1 cellular context compared by ENCODE assay signal in the genomic region with DNA sequence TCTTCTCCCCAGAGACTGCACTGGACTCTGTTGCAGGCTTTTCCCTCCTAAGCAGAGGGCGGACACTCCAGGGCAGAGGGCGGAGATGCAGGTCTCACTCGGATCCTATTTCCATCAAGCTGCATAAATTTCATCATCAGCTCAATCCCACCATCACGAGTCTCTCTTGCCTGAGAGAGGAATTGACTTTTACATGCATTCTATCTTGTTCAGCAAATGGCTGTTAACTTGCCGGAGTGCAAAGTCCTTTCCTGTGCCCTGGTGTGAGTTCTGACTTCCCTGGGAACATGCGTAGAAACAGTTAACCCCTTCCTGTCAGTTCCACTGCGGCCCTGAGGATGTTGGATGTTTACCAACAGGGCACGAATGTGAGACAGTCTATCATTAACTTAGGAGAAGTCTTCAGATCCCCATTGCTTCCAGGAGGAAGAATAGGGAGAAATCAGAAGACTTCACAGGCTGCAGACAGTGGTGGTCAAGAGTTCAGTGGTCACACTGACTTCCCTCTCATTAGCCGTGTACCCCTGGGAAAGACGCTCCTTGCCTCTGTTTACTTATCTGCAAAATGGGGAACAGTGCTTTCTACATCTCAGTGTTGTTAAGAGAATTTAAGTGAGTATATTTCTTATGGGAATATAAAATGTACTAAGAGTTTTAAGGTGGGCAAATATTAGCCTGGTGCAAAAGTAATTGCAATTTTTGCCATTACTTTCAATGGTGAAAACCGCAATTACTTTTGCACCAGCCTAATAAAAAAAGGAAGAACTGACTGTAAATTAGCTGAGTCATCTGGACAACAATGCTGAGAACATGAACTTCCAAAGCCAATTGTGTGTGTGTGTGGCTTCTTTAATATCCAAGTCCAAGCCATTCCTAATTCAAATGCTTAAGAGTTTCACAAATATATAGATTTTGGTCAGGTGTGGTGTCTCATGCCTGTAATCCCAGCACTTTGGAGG.
TF ChIP-seq lines count a peak whose summit lies in the region.

No MANE protein-coding gene starts in this region.

TF ChIP-seq in K562, 482 proteins besides CTCF, POLR2A, EP300 and RAD21 (continued from another document):
- TF ChIP-seq L3MBTL2 (IDR thresholded peaks at IDR 0.05): 0 out of 2 replicates have a peak, but pooled peaks have one; percentile 31
- TF ChIP-seq TRIM24 (IDR thresholded peaks at IDR 0.05): peak in 1 of 2 experiments; percentile 45; a peak in 2 of 4 replicates
- no peak for TF ChIP-seq U2AF2 (optimal IDR thresholded peaks at IDR 0.05; ENCODE audit: low read depth, low read length)
- TF ChIP-seq, protein P1, sequence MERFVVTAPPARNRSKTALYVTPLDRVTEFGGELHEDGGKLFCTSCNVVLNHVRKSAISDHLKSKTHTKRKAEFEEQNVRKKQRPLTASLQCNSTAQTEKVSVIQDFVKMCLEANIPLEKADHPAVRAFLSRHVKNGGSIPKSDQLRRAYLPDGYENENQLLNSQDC (CRISPR knock-in tag; IDR thresholded peaks at IDR 0.05): no peak
- no peak for TF ChIP-seq NFATC3 (IDR thresholded peaks at IDR 0.05)
- TF ChIP-seq, protein P2, sequence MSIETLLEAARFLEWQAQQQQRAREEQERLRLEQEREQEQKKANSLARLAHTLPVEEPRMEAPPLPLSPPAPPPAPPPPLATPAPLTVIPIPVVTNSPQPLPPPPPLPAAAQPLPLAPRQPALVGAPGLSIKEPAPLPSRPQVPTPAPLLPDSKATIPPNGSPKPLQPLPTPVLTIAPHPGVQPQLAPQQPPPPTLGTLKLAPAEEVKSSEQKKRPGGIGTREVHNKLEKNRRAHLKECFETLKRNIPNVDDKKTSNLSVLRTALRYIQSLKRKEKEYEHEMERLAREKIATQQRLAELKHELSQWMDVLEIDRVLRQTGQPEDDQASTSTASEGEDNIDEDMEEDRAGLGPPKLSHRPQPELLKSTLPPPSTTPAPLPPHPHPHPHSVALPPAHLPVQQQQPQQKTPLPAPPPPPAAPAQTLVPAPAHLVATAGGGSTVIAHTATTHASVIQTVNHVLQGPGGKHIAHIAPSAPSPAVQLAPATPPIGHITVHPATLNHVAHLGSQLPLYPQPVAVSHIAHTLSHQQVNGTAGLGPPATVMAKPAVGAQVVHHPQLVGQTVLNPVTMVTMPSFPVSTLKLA (conservative IDR thresholded peaks at IDR 0.05): no peak
- TF ChIP-seq POLR2H (tag; IDR thresholded peaks at IDR 0.05; ENCODE audit: low read depth): peak; percentile 58
- TF ChIP-seq, protein P3, sequence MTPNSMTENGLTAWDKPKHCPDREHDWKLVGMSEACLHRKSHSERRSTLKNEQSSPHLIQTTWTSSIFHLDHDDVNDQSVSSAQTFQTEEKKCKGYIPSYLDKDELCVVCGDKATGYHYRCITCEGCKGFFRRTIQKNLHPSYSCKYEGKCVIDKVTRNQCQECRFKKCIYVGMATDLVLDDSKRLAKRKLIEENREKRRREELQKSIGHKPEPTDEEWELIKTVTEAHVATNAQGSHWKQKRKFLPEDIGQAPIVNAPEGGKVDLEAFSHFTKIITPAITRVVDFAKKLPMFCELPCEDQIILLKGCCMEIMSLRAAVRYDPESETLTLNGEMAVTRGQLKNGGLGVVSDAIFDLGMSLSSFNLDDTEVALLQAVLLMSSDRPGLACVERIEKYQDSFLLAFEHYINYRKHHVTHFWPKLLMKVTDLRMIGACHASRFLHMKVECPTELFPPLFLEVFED (CRISPR knock-in tag; conservative IDR thresholded peaks at IDR 0.05): 0 out of 2 replicates have a peak, but pooled peaks have one; percentile 61
- peak; percentile 10; the same call in 1 of the 2 replicates for TF ChIP-seq ZNF79 (CRISPR knock-in tag; IDR thresholded peaks at IDR 0.05; ENCODE audit: low read depth)
- TF ChIP-seq C11orf30 (IDR thresholded peaks at IDR 0.05; ENCODE audit: low read depth): peak; percentile 69; the same call in 1 of the 2 replicates
- no peak for TF ChIP-seq ZNF75A (CRISPR knock-in tag; IDR thresholded peaks at IDR 0.05)
- TF ChIP-seq, protein P4, sequence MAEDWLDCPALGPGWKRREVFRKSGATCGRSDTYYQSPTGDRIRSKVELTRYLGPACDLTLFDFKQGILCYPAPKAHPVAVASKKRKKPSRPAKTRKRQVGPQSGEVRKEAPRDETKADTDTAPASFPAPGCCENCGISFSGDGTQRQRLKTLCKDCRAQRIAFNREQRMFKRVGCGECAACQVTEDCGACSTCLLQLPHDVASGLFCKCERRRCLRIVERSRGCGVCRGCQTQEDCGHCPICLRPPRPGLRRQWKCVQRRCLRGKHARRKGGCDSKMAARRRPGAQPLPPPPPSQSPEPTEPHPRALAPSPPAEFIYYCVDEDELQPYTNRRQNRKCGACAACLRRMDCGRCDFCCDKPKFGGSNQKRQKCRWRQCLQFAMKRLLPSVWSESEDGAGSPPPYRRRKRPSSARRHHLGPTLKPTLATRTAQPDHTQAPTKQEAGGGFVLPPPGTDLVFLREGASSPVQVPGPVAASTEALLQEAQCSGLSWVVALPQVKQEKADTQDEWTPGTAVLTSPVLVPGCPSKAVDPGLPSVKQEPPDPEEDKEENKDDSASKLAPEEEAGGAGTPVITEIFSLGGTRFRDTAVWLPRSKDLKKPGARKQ (CRISPR knock-in tag; IDR thresholded peaks at IDR 0.05): no peak
